ENCODE assay signal across 10 cellular contexts in genomic region chr18:48814490-48815181, GRCh38.
DNase-seq lines count a peak whose midpoint lies in the region; ATAC-seq, FAIRE-seq and TF ChIP-seq lines count a peak whose summit lies in the region.
"Had no signal": no experiment of that assay in that cellular context is flagged by ENCODE, and none has a peak within 500 bp of the region (broad histone marks: within the 10 kb centered on the region; RNA-seq: fewer than 3 reads in every experiment).

No MANE protein-coding gene starts in this region.

- no peaks in the 10 kb centered on the region for H3K9me1 ChIP-seq in keratinocyte (ENCODE audit: control insufficient read depth, extremely low read depth, insufficient read depth, low read length)

- H3K9ac ChIP-seq in keratinocyte (ENCODE audit: control insufficient read depth, extremely low read depth, insufficient read depth, low read length): no peak overlapping the region
- H3K9ac ChIP-seq: SK-N-SH had no signal

- H3K27me3 ChIP-seq in keratinocyte (ENCODE audit: control insufficient read depth, extremely low read depth, insufficient read depth, low read length): no peaks in the 10 kb centered on the region
- no peaks in the 10 kb centered on the region for H3K27me3 ChIP-seq in suprapubic skin

- H3K27me3 Mint-ChIP-seq in activated T-cell treated with anti-CD3 and anti-CD28 coated beads, Interleukin-2, amount 50 U/mL, for 24 hours: no peaks in the 10 kb centered on the region

- dilution Hi-C loops in keratinocyte (cut with MboI; ENCODE audit: extremely low pct_ligation_motif_present, low sequenced_read_pairs): no loop called here

- H3K4me3 Mint-ChIP-seq in activated T-cell treated with anti-CD3 and anti-CD28 coated beads, Interleukin-2, amount 50 U/mL, for 24 hours: no peak overlapping the region

- H3K27ac ChIP-seq in keratinocyte (ENCODE audit: control insufficient read depth, insufficient read depth, low read length) (no peak overlapping the region), suprapubic skin (no peak overlapping the region)

- H3K27ac Mint-ChIP-seq in activated T-cell treated with anti-CD3 and anti-CD28 coated beads, Interleukin-2, amount 50 U/mL, for 24 hours: peak overlapping the region; percentile 80

- FAIRE-seq in keratinocyte (lab: Jason Lieb, UNC): no peak

- H3K36me3 Mint-ChIP-seq in activated T-cell treated with anti-CD3 and anti-CD28 coated beads, Interleukin-2, amount 50 U/mL, for 24 hours (ENCODE audit: low read depth): no peaks in the 10 kb centered on the region

- no peak for TF ChIP-seq EP300 in suprapubic skin (IDR thresholded peaks at IDR 0.05)

- TF ChIP-seq POLR2A in suprapubic skin (IDR thresholded peaks at IDR 0.05): no peak

- H3K4me2 ChIP-seq in keratinocyte (ENCODE audit: control insufficient read depth, extremely low read depth, insufficient read depth, low read depth, low read length): peak overlapping the region; percentile 42
- H3K4me2 ChIP-seq: SK-N-SH had no signal

- H3K9me3 ChIP-seq in keratinocyte (ENCODE audit: control insufficient read depth, low read depth, low read length): no peaks in the 10 kb centered on the region
- H3K9me3 ChIP-seq in suprapubic skin: no peaks in the 10 kb centered on the region
- H3K9me3 ChIP-seq: SK-N-SH had no signal

- H3K4me1 Mint-ChIP-seq in activated T-cell treated with anti-CD3 and anti-CD28 coated beads, Interleukin-2, amount 50 U/mL, for 24 hours (ENCODE audit: low read depth): peaks cover 46% of the 10 kb centered on the region

- peak; percentile 20 for DNase-seq in activated T-cell treated with anti-CD3 and anti-CD28 coated beads, Interleukin-2, amount 50 U/mL, for 1 hour
- DNase-seq in activated T-cell treated with anti-CD3 and anti-CD28 coated beads for 4 hours (no peak), keratinocyte (ENCODE audit: low read depth, low spot score) (no peak), suprapubic skin (ENCODE audit: low spot score in 2 of 2) (peak; percentile 26 to 40), midbrain (lab: John Stamatoyannopoulos, UW) (no peak), NCI-H446 (lab: John Stamatoyannopoulos, UW) (no peak)
- peak; percentile 34 for DNase-seq in activated T-cell treated with anti-CD3 and anti-CD28 coated beads, Interleukin-2, amount 50 U/mL, for 24 hours
- DNase-seq: retina, SK-N-SH had no signal

- H4K20me1 ChIP-seq in keratinocyte (ENCODE audit: control insufficient read depth, extremely low read depth, insufficient read depth, low read length): no peaks in the 10 kb centered on the region

- H3K9me3 Mint-ChIP-seq in activated T-cell treated with anti-CD3 and anti-CD28 coated beads, Interleukin-2, amount 50 U/mL, for 24 hours: no peaks in the 10 kb centered on the region

- H3K4me1 ChIP-seq in keratinocyte (ENCODE audit: control insufficient read depth, extremely low read depth, insufficient read depth, low read length) (peaks cover 17% of the 10 kb centered on the region), suprapubic skin (peaks cover 10% of the 10 kb centered on the region)

- TF ChIP-seq CTCF in keratinocyte (optimal IDR thresholded peaks at IDR 0.05 in 1 of 3, IDR thresholded peaks at IDR 0.05 in 1 of 3, conservative IDR thresholded peaks at IDR 0.05 in 1 of 3; ENCODE audit: extremely low read depth in 1 of 3, insufficient read depth in 2 of 3, low read length in 3 of 3) (no peak), suprapubic skin (IDR thresholded peaks at IDR 0.05) (no peak)

- WGBS in suprapubic skin: 87% methylated on average over 5 of the region's 5 CpGs

- H3K4me3 ChIP-seq in keratinocyte (ENCODE audit: control insufficient read depth in 2 of 3, extremely low read depth in 1 of 3, insufficient read depth in 2 of 3, low read depth in 1 of 3, low read length in 3 of 3) (no peak overlapping the region), suprapubic skin (no peak overlapping the region)

- peaks cover 8 to 9% of the 10 kb centered on the region in 2 experiments for H3K36me3 ChIP-seq in keratinocyte (ENCODE audit: control insufficient read depth in 2 of 2, extremely low read depth in 1 of 2, insufficient read depth in 2 of 2, low read length in 2 of 2)
- peaks cover 7% of the 10 kb centered on the region for H3K36me3 ChIP-seq in suprapubic skin

- ATAC-seq in GM18907 (IDR thresholded peaks at IDR 0.05; ENCODE audit: unreplicated experiment): no peak

- H3K79me2 ChIP-seq in keratinocyte (ENCODE audit: control insufficient read depth, insufficient read depth, low read length): no peaks in the 10 kb centered on the region

- no peak overlapping the region for H2AFZ ChIP-seq in keratinocyte (ENCODE audit: control insufficient read depth, low read length)

Comparison
In these comparisons a context has a peak if more than half of its experiments do, and no peak if none do; other contexts are left out.
1. DNase-seq: peak in activated T-cell treated with anti-CD3 and anti-CD28 coated beads, Interleukin-2, amount 50 U/mL, for 1 hour (single experiment), activated T-cell treated with anti-CD3 and anti-CD28 coated beads, Interleukin-2, amount 50 U/mL, for 24 hours (single experiment) and suprapubic skin (2 of 2); none in activated T-cell treated with anti-CD3 and anti-CD28 coated beads for 4 hours (single experiment), keratinocyte (single experiment), midbrain (single experiment) and NCI-H446 (0 of 2).